8 cellular contexts compared by ENCODE assay signal in the genomic region with DNA sequence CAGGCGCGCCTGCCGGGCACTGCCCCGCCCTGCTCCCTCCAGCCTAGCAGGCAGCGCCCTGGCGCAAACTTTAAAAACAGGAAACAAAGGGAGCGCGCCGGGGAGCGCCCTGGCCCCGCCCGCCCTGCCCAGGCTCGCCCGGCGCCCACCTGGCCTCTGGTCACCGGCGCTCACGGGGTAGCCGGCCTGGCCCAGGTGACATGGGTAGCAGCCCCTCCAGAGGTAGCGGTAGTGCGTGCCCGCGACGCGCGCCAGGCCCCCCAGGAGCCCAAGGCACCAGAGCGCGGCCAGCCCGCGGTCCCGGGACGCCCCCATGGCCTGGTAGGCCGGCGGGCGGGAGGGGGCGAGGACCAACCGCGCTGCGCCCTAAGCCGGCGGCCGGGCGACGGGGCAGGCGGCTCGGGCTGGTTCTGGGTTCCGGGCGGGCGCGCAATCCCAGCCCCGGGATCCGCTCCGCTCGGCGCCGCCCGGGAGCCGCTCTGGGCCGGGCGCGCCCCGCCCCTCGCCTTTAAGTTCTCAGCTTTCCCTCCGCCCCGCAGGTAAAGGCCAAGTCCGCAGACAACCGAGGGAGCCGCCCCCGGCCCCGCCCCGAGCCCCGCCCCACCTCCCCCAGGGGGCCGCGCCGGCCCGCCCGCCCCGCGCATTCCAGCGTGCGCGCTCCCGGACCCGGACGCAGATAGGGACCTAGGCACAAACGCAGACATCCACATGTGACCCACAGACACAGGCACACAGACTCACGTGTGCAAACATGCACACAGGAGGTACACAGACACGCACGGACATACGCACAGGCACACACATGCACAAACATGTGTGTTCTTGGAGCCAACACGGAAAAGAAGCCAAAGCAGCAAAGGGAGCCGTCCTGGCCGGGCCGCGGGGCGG.
DNase-seq lines count a peak whose midpoint lies in the region; ATAC-seq and TF ChIP-seq lines count a peak whose summit lies in the region.

No MANE protein-coding gene starts in this region.

- H3K9ac ChIP-seq in rectal smooth muscle tissue (ENCODE audit: low read length) = no peak overlapping the region

- H3K4me3 Mint-ChIP-seq in activated naive CD8-positive, alpha-beta T cell = peak overlapping the region; percentile 90

- DNase-seq in A172 (ENCODE audit: low spot score) = peak; percentile 41
- DNase-seq in HPDE6-E6E7 (ENCODE audit: extremely low spot score) = peak; percentile 93
- peak; percentile 84 for DNase-seq in left cardiac atrium
- DNase-seq in ureter (ENCODE audit: low spot score) = peak; percentile 85
- DNase-seq in NK-92 treated with Interleukin-12 subunit alpha and Interleukin-12 subunit beta, amount 100 ng/mL, for 24 hours (lab: John Stamatoyannopoulos, UW) = no peak

- no peaks in the 10 kb centered on the region for H3K27me3 ChIP-seq in rectal smooth muscle tissue (ENCODE audit: control insufficient read depth, insufficient read depth, low read length)

- peaks cover 5% of the 10 kb centered on the region for H3K4me1 ChIP-seq in rectal smooth muscle tissue (ENCODE audit: control insufficient read depth, insufficient read depth, low read length)

- no peaks in the 10 kb centered on the region for H3K36me3 ChIP-seq in rectal smooth muscle tissue (ENCODE audit: control insufficient read depth, insufficient read depth, low read length)

- no peaks in the 10 kb centered on the region for H3K36me3 Mint-ChIP-seq in activated naive CD8-positive, alpha-beta T cell

- peak overlapping the region; percentile 72 for H3K4me3 ChIP-seq in rectal smooth muscle tissue (ENCODE audit: low read length)

- H3K4me1 Mint-ChIP-seq in activated naive CD8-positive, alpha-beta T cell (ENCODE audit: low read depth) = peaks cover 15% of the 10 kb centered on the region

- intact Hi-C loops in left cardiac atrium (cut with DNase I) = no loop called here

- no peaks in the 10 kb centered on the region for H3K9me3 Mint-ChIP-seq in activated naive CD8-positive, alpha-beta T cell (ENCODE audit: low read depth)

- H3K27me3 Mint-ChIP-seq in activated naive CD8-positive, alpha-beta T cell = no peaks in the 10 kb centered on the region

- peak overlapping the region; percentile 95 for H3K27ac Mint-ChIP-seq in activated naive CD8-positive, alpha-beta T cell

- peak; percentile 62 for ATAC-seq in SK-N-SH treated with all-trans-retinoic acid at 6 μM for 48 hours
- peak; percentile 84 to 86 for ATAC-seq in left cardiac atrium

- H3K27ac ChIP-seq in rectal smooth muscle tissue (ENCODE audit: low read depth, low read length) = no peak overlapping the region

TF ChIP-seq in SK-N-SH treated with all-trans-retinoic acid at 6 μM for 48 hours, 23 proteins besides CTCF, POLR2A, EP300 and RAD21:
- TF ChIP-seq TCF4 (CRISPR knock-in tag; IDR thresholded peaks at IDR 0.05; ENCODE audit: borderline replicate concordance) (no peak), OSR1 (CRISPR knock-in tag; IDR thresholded peaks at IDR 0.05) (no peak), ZFP30 (CRISPR knock-in tag; IDR thresholded peaks at IDR 0.05) (no peak), ISL1 (CRISPR knock-in tag; IDR thresholded peaks at IDR 0.05) (no peak), SNAI2 (CRISPR knock-in tag; IDR thresholded peaks at IDR 0.05) (no peak), ZFP3 (CRISPR knock-in tag; IDR thresholded peaks at IDR 0.05) (no peak), TOX (CRISPR knock-in tag; IDR thresholded peaks at IDR 0.05; ENCODE audit: borderline replicate concordance) (no peak), BACH2 (CRISPR knock-in tag; IDR thresholded peaks at IDR 0.05; ENCODE audit: borderline replicate concordance) (no peak), ZNF70 (CRISPR knock-in tag; IDR thresholded peaks at IDR 0.05) (no peak)
- TF ChIP-seq, protein P1, sequence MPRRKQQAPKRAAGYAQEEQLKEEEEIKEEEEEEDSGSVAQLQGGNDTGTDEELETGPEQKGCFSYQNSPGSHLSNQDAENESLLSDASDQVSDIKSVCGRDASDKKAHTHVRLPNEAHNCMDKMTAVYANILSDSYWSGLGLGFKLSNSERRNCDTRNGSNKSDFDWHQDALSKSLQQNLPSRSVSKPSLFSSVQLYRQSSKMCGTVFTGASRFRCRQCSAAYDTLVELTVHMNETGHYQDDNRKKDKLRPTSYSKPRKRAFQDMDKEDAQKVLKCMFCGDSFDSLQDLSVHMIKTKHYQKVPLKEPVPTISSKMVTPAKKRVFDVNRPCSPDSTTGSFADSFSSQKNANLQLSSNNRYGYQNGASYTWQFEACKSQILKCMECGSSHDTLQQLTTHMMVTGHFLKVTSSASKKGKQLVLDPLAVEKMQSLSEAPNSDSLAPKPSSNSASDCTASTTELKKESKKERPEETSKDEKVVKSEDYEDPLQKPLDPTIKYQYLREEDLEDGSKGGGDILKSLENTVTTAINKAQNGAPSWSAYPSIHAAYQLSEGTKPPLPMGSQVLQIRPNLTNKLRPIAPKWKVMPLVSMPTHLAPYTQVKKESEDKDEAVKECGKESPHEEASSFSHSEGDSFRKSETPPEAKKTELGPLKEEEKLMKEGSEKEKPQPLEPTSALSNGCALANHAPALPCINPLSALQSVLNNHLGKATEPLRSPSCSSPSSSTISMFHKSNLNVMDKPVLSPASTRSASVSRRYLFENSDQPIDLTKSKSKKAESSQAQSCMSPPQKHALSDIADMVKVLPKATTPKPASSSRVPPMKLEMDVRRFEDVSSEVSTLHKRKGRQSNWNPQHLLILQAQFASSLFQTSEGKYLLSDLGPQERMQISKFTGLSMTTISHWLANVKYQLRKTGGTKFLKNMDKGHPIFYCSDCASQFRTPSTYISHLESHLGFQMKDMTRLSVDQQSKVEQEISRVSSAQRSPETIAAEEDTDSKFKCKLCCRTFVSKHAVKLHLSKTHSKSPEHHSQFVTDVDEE (CRISPR knock-in tag; IDR thresholded peaks at IDR 0.05) = no peak
